Comparison of ENCODE assay signal across 8 cellular contexts in genomic region chr2:241149675-241149924, GRCh38. TPM values are rescaled to one million over a fixed set of nuclear protein-coding genes. Genes with fewer than 3 reads are reported as not detected.
DNase-seq lines count a peak whose midpoint lies in the region; ATAC-seq and TF ChIP-seq lines count a peak whose summit lies in the region.

No MANE protein-coding gene starts in this region.

- TF ChIP-seq CTCF in neutrophil (IDR thresholded peaks at IDR 0.05): no peak

- DNase-seq in Right ventricle myocardium inferior (ENCODE audit: missing footprints): no peak
- DNase-seq in cardiac septum (ENCODE audit: low spot score): no peak
- no peak for DNase-seq in Jurkat, Clone E6-1 (ENCODE audit: low read depth, low spot score)
- no peak for DNase-seq in amniotic stem cell (lab: John Stamatoyannopoulos, UW)
- DNase-seq in DMS79 (lab: John Stamatoyannopoulos, UW): no peak

- intact Hi-C loops in Right ventricle myocardium inferior (cut with DNase I): no loop called here
- intact Hi-C loops in cardiac septum (cut with DNase I): loop anchor here (5.0 kb wide), 1 partner anchor 562 kb away; the partner anchor contains the start of gene CAPN10

- H3K27ac ChIP-seq in ectodermal cell (ENCODE audit: insufficient read depth, low read depth, low read length, poor library complexity, severe bottlenecking) (no peak overlapping the region), neutrophil (peak overlapping the region; percentile 62)

- H3K9me3 ChIP-seq in ectodermal cell (ENCODE audit: control insufficient read depth, low read length): no peaks in the 10 kb centered on the region
- H3K9me3 ChIP-seq in neutrophil: no peaks in the 10 kb centered on the region

- H3K27me3 ChIP-seq in ectodermal cell (ENCODE audit: control insufficient read depth, insufficient read depth, low read length, poor library complexity, severe bottlenecking) (peaks cover 12% of the 10 kb centered on the region), neutrophil (peaks cover 11% of the 10 kb centered on the region)

- H3K4me1 ChIP-seq in ectodermal cell (ENCODE audit: control insufficient read depth, insufficient read depth, low read length) (peaks cover 6% of the 10 kb centered on the region), neutrophil (ENCODE audit: control insufficient read depth in 1 of 2, insufficient read depth in 1 of 2, low read depth in 1 of 2, low read length in 1 of 2) (peaks cover 17 to 19% of the 10 kb centered on the region in 2 experiments)

- H3K4me3 ChIP-seq in Jurkat, Clone E6-1 (ENCODE audit: low read length): peak overlapping the region; percentile 88
- H3K4me3 ChIP-seq in ectodermal cell (ENCODE audit: insufficient read depth, low read depth, low read length) (peak overlapping the region; percentile 87), neutrophil (ENCODE audit: low read depth in 1 of 2, low read length in 1 of 2) (peak overlapping the region; percentile 75 to 94)

- ATAC-seq in Right ventricle myocardium inferior (peak; percentile 9), HG03108 (IDR thresholded peaks at IDR 0.05; ENCODE audit: unreplicated experiment) (no peak)

- no peaks in the 10 kb centered on the region for H3K36me3 ChIP-seq in ectodermal cell (ENCODE audit: control insufficient read depth, insufficient read depth, low read length)
- H3K36me3 ChIP-seq in neutrophil: peaks cover 11% of the 10 kb centered on the region

- 0 to 1% methylated on average over 23 of the region's 23 CpGs for WGBS in ectodermal cell, 2 experiments

RNA-seq across cellular contexts. Expression of gene PASK, which starts 0.3 kb away (rescaled TPM):
- total RNA-seq in Right ventricle myocardium inferior: 1.4 TPM
- total RNA-seq in cardiac septum: 2.2 TPM
- polyA plus RNA-seq in Jurkat, Clone E6-1 (2012; ENCODE audit: insufficient read depth, insufficient read length): 43.6 TPM
- polyA plus RNA-seq in ectodermal cell (2013, experiment 1 of 4): 32.1 TPM
- 30.0 TPM for polyA plus RNA-seq in ectodermal cell (2013, experiment 2 of 4)
- 20.9 TPM for polyA plus RNA-seq in ectodermal cell (2013, experiment 3 of 4)
- polyA plus RNA-seq in ectodermal cell (2013, experiment 4 of 4): 23.6 TPM

RNA-seq across cellular contexts. Expression of gene PPP1R7, which starts 0.7 kb away (rescaled TPM):
- total RNA-seq in Right ventricle myocardium inferior (66.6 TPM), cardiac septum (77.7 TPM)
- 179 TPM for polyA plus RNA-seq in Jurkat, Clone E6-1 (2012; ENCODE audit: insufficient read depth, insufficient read length)
- polyA plus RNA-seq in ectodermal cell (2013, experiment 1 of 4): 73.4 TPM
- 72.3 TPM for polyA plus RNA-seq in ectodermal cell (2013, experiment 2 of 4)
- polyA plus RNA-seq in ectodermal cell (2013, experiment 3 of 4): 53.7 TPM
- polyA plus RNA-seq in ectodermal cell (2013, experiment 4 of 4): 59.7 TPM

RNA-seq across cellular contexts. Expression of gene ANO7, which starts 38.9 kb away (rescaled TPM):
- 0.81 TPM for total RNA-seq in Right ventricle myocardium inferior
- total RNA-seq in cardiac septum: 3.4 TPM
- polyA plus RNA-seq in Jurkat, Clone E6-1 (2012; ENCODE audit: insufficient read depth, insufficient read length): 1.00 TPM
- polyA plus RNA-seq in ectodermal cell (2013, experiment 1 of 4): 2.1 TPM
- polyA plus RNA-seq in ectodermal cell (2013, experiment 2 of 4): 2.6 TPM
- polyA plus RNA-seq in ectodermal cell (2013, experiment 3 of 4): 1.9 TPM
- 1.7 TPM for polyA plus RNA-seq in ectodermal cell (2013, experiment 4 of 4)

RNA-seq across cellular contexts. Expression of gene MTERF4, which starts 47.5 kb away (rescaled TPM):
- 23.0 TPM for total RNA-seq in Right ventricle myocardium inferior
- total RNA-seq in cardiac septum: 21.0 TPM
- 56.7 TPM for polyA plus RNA-seq in Jurkat, Clone E6-1 (2012; ENCODE audit: insufficient read depth, insufficient read length)
- 54.1 TPM for polyA plus RNA-seq in ectodermal cell (2013, experiment 1 of 4)
- 47.9 TPM for polyA plus RNA-seq in ectodermal cell (2013, experiment 2 of 4)
- 38.0 TPM for polyA plus RNA-seq in ectodermal cell (2013, experiment 3 of 4)
- polyA plus RNA-seq in ectodermal cell (2013, experiment 4 of 4): 45.1 TPM
